8 cellular contexts compared by ENCODE assay signal in genomic region chr2:119367472-119368099, GRCh38. TPM values are rescaled to one million over a fixed set of nuclear protein-coding genes. Genes with fewer than 3 reads are reported as not detected.
DNase-seq lines count a peak whose midpoint lies in the region; ATAC-seq and TF ChIP-seq lines count a peak whose summit lies in the region.

No MANE protein-coding gene starts in this region.

- peak overlapping the region; percentile 73 to 95 (median 74) for H3K27ac Mint-ChIP-seq in IgD-negative memory B cell
- H3K27ac Mint-ChIP-seq in dendritic cell treated with granulocyte-macrophage colony-stimulating factor and Interleukin-4, amounts not matched to agents 40 ng/mL and 50 ng/mL, for 4 days: peak overlapping the region; percentile 98

- H3K9me3 Mint-ChIP-seq in IgD-negative memory B cell: no peaks in the 10 kb centered on the region
- no peaks in the 10 kb centered on the region for H3K9me3 Mint-ChIP-seq in dendritic cell treated with granulocyte-macrophage colony-stimulating factor and Interleukin-4, amounts not matched to agents 40 ng/mL and 50 ng/mL, for 4 days

- intact Hi-C loops in dendritic cell treated with granulocyte-macrophage colony-stimulating factor and Interleukin-4, amounts not matched to agents 40 ng/mL and 50 ng/mL, for 4 days (cut with micrococcal nuclease): no loop called here
- intact Hi-C loops in lower leg skin (cut with DNase I; ENCODE audit: low total_unique reads): no loop called here

- no peak for TF ChIP-seq POLR2A in lower leg skin (IDR thresholded peaks at IDR 0.05)

- no peaks in the 10 kb centered on the region for H3K27me3 Mint-ChIP-seq in IgD-negative memory B cell
- H3K27me3 Mint-ChIP-seq in dendritic cell treated with granulocyte-macrophage colony-stimulating factor and Interleukin-4, amounts not matched to agents 40 ng/mL and 50 ng/mL, for 4 days: no peaks in the 10 kb centered on the region

- no peak for TF ChIP-seq CTCF in lower leg skin (IDR thresholded peaks at IDR 0.05)

- DNase-seq in DMS79 (lab: John Stamatoyannopoulos, UW) (peak; percentile 4), lower leg skin (ENCODE audit: low spot score in 2 of 2) (peak; percentile 40 to 91), HCEC 1CT (no peak)
- peak; percentile 25 to 29 for DNase-seq in activated CD4-positive, alpha-beta T cell treated with anti-CD3 and anti-CD28 coated beads for 24 hours (ENCODE audit: low read depth in 2 of 2)
- peak; percentile 7 for DNase-seq in stimulated activated CD8-positive, alpha-beta memory T cell treated with anti-CD3 and anti-CD28 coated beads, Interleukin-12 subunit alpha, Interleukin-12 subunit beta, amount 100 ng/mL, for 1 hour (ENCODE audit: low read depth)

- peaks cover 21 to 29% (median 23%) of the 10 kb centered on the region in 3 donors for H3K4me1 Mint-ChIP-seq in IgD-negative memory B cell
- peaks cover 56% of the 10 kb centered on the region for H3K4me1 Mint-ChIP-seq in dendritic cell treated with granulocyte-macrophage colony-stimulating factor and Interleukin-4, amounts not matched to agents 40 ng/mL and 50 ng/mL, for 4 days (ENCODE audit: low read depth)

- peak overlapping the region; percentile 85 for H3K4me3 ChIP-seq in lower leg skin (ENCODE audit: low read depth, poor library complexity, severe bottlenecking)

- 6 to 14% methylated on average over 12 to 21 of the region's 32 CpGs for WGBS in lower leg skin, 2 donors

- H3K36me3 Mint-ChIP-seq in IgD-negative memory B cell: peaks cover 5% of the 10 kb centered on the region
- peaks cover 67% of the 10 kb centered on the region for H3K36me3 Mint-ChIP-seq in dendritic cell treated with granulocyte-macrophage colony-stimulating factor and Interleukin-4, amounts not matched to agents 40 ng/mL and 50 ng/mL, for 4 days (ENCODE audit: low read depth)

- ATAC-seq in GM21526 (IDR thresholded peaks at IDR 0.05; ENCODE audit: low FRiP score, unreplicated experiment): peak; percentile 26

- peak overlapping the region; percentile 89 to 99 (median 97) for H3K4me3 Mint-ChIP-seq in IgD-negative memory B cell
- peak overlapping the region; percentile 99 for H3K4me3 Mint-ChIP-seq in dendritic cell treated with granulocyte-macrophage colony-stimulating factor and Interleukin-4, amounts not matched to agents 40 ng/mL and 50 ng/mL, for 4 days

RNA-seq across cellular contexts. Expression of gene DBI, which starts 0.8 kb away (rescaled TPM):
- polyA plus RNA-seq in IgD-negative memory B cell: 298 TPM
- total RNA-seq in lower leg skin: 100 to 1,000 TPM; 266 to 369 (median 326) TPM

RNA-seq across cellular contexts. Expression of gene C2orf76, which starts 1.0 kb away (rescaled TPM):
- 19.5 TPM for polyA plus RNA-seq in IgD-negative memory B cell
- 10 to 100 TPM; 13.3 to 18.3 (median 16.7) TPM for total RNA-seq in lower leg skin
